8 cellular contexts compared by ENCODE assay signal in genomic region chr3:103532986-103533385, GRCh38.
"Had no signal": no experiment of that assay in that cellular context is flagged by ENCODE, and none has a peak within 500 bp of the region (broad histone marks: within the 10 kb centered on the region; RNA-seq: fewer than 3 reads in every experiment).

No MANE protein-coding gene starts in this region.

- H3K4me3 ChIP-seq: GM23338 had no signal

- DNase-seq: H9, HCEC 1CT, IMR-90, KBM-7 had no signal

- FAIRE-seq: H1, H54, HTR-8/SVneo had no signal
